ENCODE assay signal across 17 cellular contexts in genomic region chr2:160375037-160375436, GRCh38.
DNase-seq lines count a peak whose midpoint lies in the region; ATAC-seq, FAIRE-seq and TF ChIP-seq lines count a peak whose summit lies in the region.
"Had no signal": no experiment of that assay in that cellular context is flagged by ENCODE, and none has a peak within 500 bp of the region (broad histone marks: within the 10 kb centered on the region; RNA-seq: fewer than 3 reads in every experiment).

No MANE protein-coding gene starts in this region.

- DNase-seq in Right ventricle myocardium inferior (ENCODE audit: missing footprints) = no peak
- DNase-seq in cardiac septum (ENCODE audit: low spot score) = no peak
- DNase-seq in endothelial cell of umbilical vein (ENCODE audit: low read depth, low spot score) = no peak
- DNase-seq in mesothelial cell of epicardium (ENCODE audit: low spot score in 2 of 2, unreplicated experiment in 2 of 2) = no peak
- DNase-seq in pancreas = no peak
- no peak for DNase-seq in NCI-H1694 treated with DMSO at 0.1 percent for 48 hours (lab: John Stamatoyannopoulos, UW)
- no peak for DNase-seq in T-helper 9 cell
- DNase-seq in NCI-H526 treated with DMSO at 0.1 percent for 48 hours (lab: John Stamatoyannopoulos, UW) = no peak
- DNase-seq: aorta; NCI-H2227 treated with DMSO at 0.1 percent for 48 hours; Peyer's patch; stimulated activated CD4-positive, alpha-beta T cell treated with anti-CD3 and anti-CD28 coated beads, Interleukin-4, amount 100 ng/mL, for 1 hour had no signal

- H2AFZ ChIP-seq in endothelial cell of umbilical vein (ENCODE audit: low read depth, low read length) = no peak overlapping the region

- no peaks in the 10 kb centered on the region for H3K9me3 ChIP-seq in endothelial cell of umbilical vein (replicated peaks; ENCODE audit: control insufficient read depth, insufficient read depth, low read length)
- no peaks in the 10 kb centered on the region for H3K9me3 ChIP-seq in pancreas
- H3K9me3 ChIP-seq: Peyer's patch had no signal

- H3K4me1 ChIP-seq in endothelial cell of umbilical vein (ENCODE audit: control insufficient read depth, extremely low read depth, insufficient read depth, low read length) = peaks cover 97% of the 10 kb centered on the region
- H3K4me1 ChIP-seq in pancreas = peaks cover 0 to 31% (median 6%) of the 10 kb centered on the region in 3 donors

- ATAC-seq in Right ventricle myocardium inferior = peak; percentile 36
- no peak for ATAC-seq in pancreas

- peak overlapping the region; percentile 85 for H3K27ac ChIP-seq in endothelial cell of umbilical vein (ENCODE audit: insufficient read depth, low read depth, low read length)
- no peak overlapping the region for H3K27ac ChIP-seq in pancreas

- no peaks in the 10 kb centered on the region for H3K27me3 Mint-ChIP-seq in mesothelial cell of epicardium (ENCODE audit: low read depth)
- H3K27me3 Mint-ChIP-seq: stimulated activated naive CD8-positive, alpha-beta T cell treated with anti-CD3 and anti-CD28 coated beads, Interleukin-15, Interleukin-2, amounts not matched to agents 100 ng/mL and 50 ng/mL, for 24 hours had no signal

- H3K27ac Mint-ChIP-seq in mesothelial cell of epicardium = peak overlapping the region; percentile 88
- H3K27ac Mint-ChIP-seq: stimulated activated naive CD8-positive, alpha-beta T cell treated with anti-CD3 and anti-CD28 coated beads, Interleukin-15, Interleukin-2, amounts not matched to agents 100 ng/mL and 50 ng/mL, for 24 hours had no signal

- no TSS peak for BruUV-seq in endothelial cell of umbilical vein (replicated peaks; lab: Mats Ljungman, UMichigan)

- intact Hi-C loops in Right ventricle myocardium inferior (cut with DNase I) (no loop called here), cardiac septum (cut with DNase I) (loop anchor here (5.0 kb wide), 1 partner anchor 592 kb away; no protein-coding TSS in a partner anchor), endothelial cell of umbilical vein (cut with micrococcal nuclease) (no loop called here), pancreas (cut with DNase I) (no loop called here)

- H3K4me3 ChIP-seq in endothelial cell of umbilical vein (replicated peaks in 1 of 3; ENCODE audit: insufficient read depth in 1 of 3, low read depth in 1 of 3, low read length in 3 of 3) (no peak overlapping the region), pancreas (no peak overlapping the region)
- H3K4me3 ChIP-seq: Peyer's patch had no signal

- peak overlapping the region; percentile 87 for H3K4me2 ChIP-seq in endothelial cell of umbilical vein (ENCODE audit: insufficient read depth, low read length)

- dilution Hi-C loops in endothelial cell of umbilical vein (cut with MboI; ENCODE audit: extremely low pct_ligation_motif_present, low sequenced_read_pairs) = no loop called here

- H3K4me1 Mint-ChIP-seq in mesothelial cell of epicardium = peaks cover 67% of the 10 kb centered on the region

- CTCF ChIA-PET in endothelial cell of umbilical vein (lab: Charles Lee) = interaction anchor here (1.0 to 3.1 kb wide), 6 partner anchors 13 to 544 kb away, joined by 3 to 14 read pairs (median 4); no protein-coding TSS in a partner anchor

- no peak overlapping the region for H3K4me3 Mint-ChIP-seq in mesothelial cell of epicardium
- H3K4me3 Mint-ChIP-seq: stimulated activated naive CD8-positive, alpha-beta T cell treated with anti-CD3 and anti-CD28 coated beads, Interleukin-15, Interleukin-2, amounts not matched to agents 100 ng/mL and 50 ng/mL, for 24 hours had no signal

- FAIRE-seq in endothelial cell of umbilical vein (lab: Jason Lieb, UNC) (no peak), pancreas (lab: Jason Lieb, UNC) (no peak)
- FAIRE-seq: A204.1, endometrium, islet of Langerhans, TTC549 had no signal

- H3K9ac ChIP-seq in endothelial cell of umbilical vein (replicated peaks; ENCODE audit: extremely low read depth, insufficient read depth, low read length) = no peak overlapping the region

- H3K36me3 ChIP-seq in endothelial cell of umbilical vein (ENCODE audit: control insufficient read depth in 2 of 2, extremely low read depth in 1 of 2, insufficient read depth in 2 of 2, low read length in 2 of 2) (no peaks in the 10 kb centered on the region), pancreas (no peaks in the 10 kb centered on the region)
- H3K36me3 ChIP-seq: Peyer's patch had no signal

- H3K36me3 Mint-ChIP-seq in mesothelial cell of epicardium = peaks cover 4% of the 10 kb centered on the region

- no peaks in the 10 kb centered on the region for H3K9me3 Mint-ChIP-seq in mesothelial cell of epicardium
- H3K9me3 Mint-ChIP-seq: stimulated activated naive CD8-positive, alpha-beta T cell treated with anti-CD3 and anti-CD28 coated beads, Interleukin-15, Interleukin-2, amounts not matched to agents 100 ng/mL and 50 ng/mL, for 24 hours had no signal

- no peak for TF ChIP-seq CTCF in endothelial cell of umbilical vein (IDR thresholded peaks at IDR 0.05; ENCODE audit: extremely low read depth in 1 of 2, insufficient read depth in 1 of 2, low read depth in 1 of 2, low read length in 2 of 2)
- TF ChIP-seq CTCF in mesothelial cell of epicardium (IDR thresholded peaks at IDR 0.05; ENCODE audit: unreplicated experiment) = no peak
- TF ChIP-seq CTCF in pancreas (IDR thresholded peaks at IDR 0.05) = no peak

- no peaks in the 10 kb centered on the region for H4K20me1 ChIP-seq in endothelial cell of umbilical vein (replicated peaks; ENCODE audit: control insufficient read depth, extremely low read depth, insufficient read depth, low read length)

- no peak for TF ChIP-seq POLR2A in endothelial cell of umbilical vein (IDR thresholded peaks at IDR 0.05; ENCODE audit: low read depth, low read length)

- peaks cover 86% of the 10 kb centered on the region for H3K79me2 ChIP-seq in endothelial cell of umbilical vein (ENCODE audit: control insufficient read depth, insufficient read depth, low read length)

- H3K27me3 ChIP-seq in endothelial cell of umbilical vein (ENCODE audit: control insufficient read depth in 2 of 2, insufficient read depth in 2 of 2, low read length in 2 of 2) (no peaks in the 10 kb centered on the region), pancreas (no peaks in the 10 kb centered on the region)
- H3K27me3 ChIP-seq: Peyer's patch had no signal

- POLR2A ChIA-PET in endothelial cell of umbilical vein (lab: Charles Lee) = no interaction called here

- H3K9me1 ChIP-seq in endothelial cell of umbilical vein (replicated peaks; ENCODE audit: control insufficient read depth, extremely low read depth, insufficient read depth, low read length) = no peaks in the 10 kb centered on the region

- WGBS in pancreas, 2 donors = 80 to 85% methylated on average over 4 of the region's 4 CpGs

TF ChIP-seq in endothelial cell of umbilical vein, 7 proteins besides CTCF, POLR2A, EP300 and RAD21:
- TF ChIP-seq POLR2AphosphoS5 (IDR thresholded peaks at IDR 0.05; ENCODE audit: insufficient read depth, low read depth, low read length) (no peak), MAX (IDR thresholded peaks at IDR 0.05; ENCODE audit: insufficient read depth, insufficient read length) (no peak), FOS (IDR thresholded peaks at IDR 0.05; ENCODE audit: borderline replicate concordance, insufficient read depth, low read length) (no peak), EZH2 (IDR thresholded peaks at IDR 0.05; ENCODE audit: borderline replicate concordance, low read depth, low read length, severe bottlenecking) (no peak)
